ENCODE assay signal across 18 cellular contexts in genomic region chr6:75449625-75450206, GRCh38. TPM values are rescaled to one million over a fixed set of nuclear protein-coding genes. Genes with fewer than 3 reads are reported as not detected.
DNase-seq lines count a peak whose midpoint lies in the region; ATAC-seq and TF ChIP-seq lines count a peak whose summit lies in the region.
"Had no signal": no experiment of that assay in that cellular context is flagged by ENCODE, and none has a peak within 500 bp of the region (broad histone marks: within the 10 kb centered on the region; RNA-seq: fewer than 3 reads in every experiment).

No MANE protein-coding gene starts in this region.

- DNase-seq in PC-3 (peak; percentile 65), epithelial cell of esophagus (ENCODE audit: low read depth) (peak; percentile 38), trophoblast cell (peak; percentile 1 to 79), NCI-H524 (lab: John Stamatoyannopoulos, UW) (no peak), HEK293T (ENCODE audit: extremely low spot score) (no peak)
- no peak for DNase-seq in activated CD8-positive, alpha-beta memory T cell treated with anti-CD3 and anti-CD28 coated beads for 24 hours
- DNase-seq: activated CD4-positive, alpha-beta T cell treated with anti-CD3 and anti-CD28 coated beads, Interleukin-2, amount 10 ng/mL, durations not matched to agents 7 days and 5 days; activated T-cell treated with anti-CD3 and anti-CD28 coated beads, Interleukin-2, amount 50 U/mL, for 1 hour; BE2C; KBM-7; left cardiac atrium; NCI-H1105; NCI-H2171 treated with DMSO at 0.1 percent for 48 hours; stimulated activated naive CD4-positive, alpha-beta T cell treated with Interleukin-2 at 50 U/mL for 16 hours; T1000 had no signal

- H3K9me2 ChIP-seq in PC-3 (replicated peaks; ENCODE audit: low read length) = no peaks in the 10 kb centered on the region

- H3K79me2 ChIP-seq in PC-3 (ENCODE audit: low read length) (no peaks in the 10 kb centered on the region), trophoblast cell (ENCODE audit: control insufficient read depth, insufficient read depth, low read length, poor library complexity) (no peaks in the 10 kb centered on the region)

- POLR2A ChIA-PET in PC-3 (lab: Charles Lee; ENCODE audit: unreplicated experiment) (no interaction called here), HEK293T (lab: Yijun Ruan, JAX) (no interaction called here)

- H3K9ac ChIP-seq in BLaER1 treated with 17β-estradiol and CSF1 and Interleukin-3, amounts not matched to agents 10 nM and 100 nM = no peak overlapping the region
- H3K9ac ChIP-seq in PC-3 (ENCODE audit: low read length) = no peak overlapping the region
- no peak overlapping the region for H3K9ac ChIP-seq in trophoblast cell (ENCODE audit: low read length)

- H4K20me1 ChIP-seq in BLaER1 treated with 17β-estradiol and CSF1 and Interleukin-3, amounts not matched to agents 10 nM and 100 nM = no peaks in the 10 kb centered on the region
- H4K20me1 ChIP-seq in PC-3 (ENCODE audit: low read length) = no peaks in the 10 kb centered on the region

- no peaks in the 10 kb centered on the region for H3K36me3 ChIP-seq in BLaER1 treated with 17β-estradiol and CSF1 and Interleukin-3, amounts not matched to agents 10 nM and 100 nM
- no peaks in the 10 kb centered on the region for H3K36me3 ChIP-seq in PC-3 (ENCODE audit: low read depth, low read length)
- H3K36me3 ChIP-seq in trophoblast cell (ENCODE audit: control insufficient read depth in 1 of 2, insufficient read depth in 2 of 2, low read length in 2 of 2) = no peaks in the 10 kb centered on the region
- H3K36me3 ChIP-seq: BE2C had no signal

- no peak overlapping the region for H3K23ac ChIP-seq in trophoblast cell (ENCODE audit: low read length)

- H3K4me3 ChIP-seq in BLaER1 treated with 17β-estradiol and CSF1 and Interleukin-3, amounts not matched to agents 10 nM and 100 nM = no peak overlapping the region
- H3K4me3 ChIP-seq in PC-3 (ENCODE audit: low read length) (no peak overlapping the region), epithelial cell of esophagus (ENCODE audit: low read length) (no peak overlapping the region), trophoblast cell (ENCODE audit: low read depth, low read length) (no peak overlapping the region)

- TF ChIP-seq CTCF in PC-3 (conservative IDR thresholded peaks at IDR 0.05; ENCODE audit: low read depth, low read length) (no peak), epithelial cell of esophagus (IDR thresholded peaks at IDR 0.05; ENCODE audit: insufficient read depth, low read depth, low read length, missing control alignments) (no peak)

- H3K4me2 ChIP-seq in BLaER1 treated with 17β-estradiol and CSF1 and Interleukin-3, amounts not matched to agents 10 nM and 100 nM = peak overlapping the region in 4 of 11 experiments; percentile 53 to 58 (median 54); a peak in 5 of 22 replicates
- H3K4me2 ChIP-seq in PC-3 (ENCODE audit: low read length) (no peak overlapping the region), trophoblast cell (ENCODE audit: low read length) (no peak overlapping the region)

- H4K91ac ChIP-seq in trophoblast cell (ENCODE audit: low read depth, low read length) = no peak overlapping the region

- H3K27ac ChIP-seq in BLaER1 treated with 17β-estradiol and CSF1 and Interleukin-3, amounts not matched to agents 10 nM and 100 nM = peak overlapping the region in 6 of 11 experiments; percentile 5 to 68 (median 25); a peak in 7 of 22 replicates
- H3K27ac ChIP-seq in PC-3 (ENCODE audit: low read length) = no peak overlapping the region
- no peak overlapping the region for H3K27ac ChIP-seq in trophoblast cell (ENCODE audit: low read depth, low read length)
- H3K27ac ChIP-seq: epithelial cell of prostate had no signal

- H3K79me1 ChIP-seq in trophoblast cell (ENCODE audit: low read length) = no peaks in the 10 kb centered on the region

- no peak overlapping the region for H3K4ac ChIP-seq in trophoblast cell (ENCODE audit: low read depth, low read length)

- BruUV-seq in PC-3 (replicated peaks; lab: Mats Ljungman, UMichigan) = no TSS peak

- no peak overlapping the region for H4K8ac ChIP-seq in trophoblast cell (ENCODE audit: low read depth, low read length)

- H2AFZ ChIP-seq in PC-3 (ENCODE audit: low read length) (no peak overlapping the region), trophoblast cell (ENCODE audit: insufficient read depth, low read length, poor library complexity) (no peak overlapping the region)

- no peaks in the 10 kb centered on the region for H3K27me3 ChIP-seq in BLaER1 treated with 17β-estradiol and CSF1 and Interleukin-3, amounts not matched to agents 10 nM and 100 nM
- H3K27me3 ChIP-seq in PC-3 (ENCODE audit: low read length) (no peaks in the 10 kb centered on the region), trophoblast cell (ENCODE audit: insufficient read depth, low read length) (no peaks in the 10 kb centered on the region)

- no peak overlapping the region for H2AK5ac ChIP-seq in trophoblast cell (ENCODE audit: low read length)

- intact Hi-C loops in PC-3 (cut with micrococcal nuclease) = no loop called here

- no peak overlapping the region for H2BK120ac ChIP-seq in trophoblast cell (ENCODE audit: insufficient read depth, low read length, poor library complexity)

- peaks cover 0 to 19% (median 9%) of the 10 kb centered on the region in 10 experiments; a peak in 11 of 20 replicates for H3K4me1 ChIP-seq in BLaER1 treated with 17β-estradiol and CSF1 and Interleukin-3, amounts not matched to agents 10 nM and 100 nM
- H3K4me1 ChIP-seq in PC-3 (ENCODE audit: insufficient read depth, low read length) (peaks cover 3% of the 10 kb centered on the region; the same call in 1 of the 2 replicates), trophoblast cell (ENCODE audit: control insufficient read depth in 1 of 2, insufficient read depth in 2 of 2, low read length in 2 of 2) (no peaks in the 10 kb centered on the region)
- H3K4me1 ChIP-seq: BE2C had no signal

- CTCF ChIA-PET in PC-3 (lab: Charles Lee) (no interaction called here), HEK293T (lab: Yijun Ruan, JAX) (no interaction called here)

- no peaks in the 10 kb centered on the region for H3F3A ChIP-seq in PC-3 (ENCODE audit: low read length, unreplicated experiment)

- ATAC-seq in PC-3 (peak; percentile 83), HG03442 (IDR thresholded peaks at IDR 0.05; ENCODE audit: unreplicated experiment) (no peak)

- H3K9me3 ChIP-seq in BLaER1 treated with 17β-estradiol and CSF1 and Interleukin-3, amounts not matched to agents 10 nM and 100 nM (replicated peaks in 1 of 11) = peaks cover 0 to 4% (median 0%) of the 10 kb centered on the region in 11 experiments; a peak in 1 of 22 replicates
- H3K9me3 ChIP-seq in PC-3 (ENCODE audit: low read length) (no peaks in the 10 kb centered on the region), trophoblast cell (ENCODE audit: insufficient read depth, low read depth, low read length) (no peaks in the 10 kb centered on the region)
- H3K9me3 ChIP-seq: BE2C had no signal

- WGBS in trophoblast cell (ENCODE audit: extremely low coverage, insufficient coverage, insufficient read length) = no CpG with 5 or more reads among the region's 5 CpGs

- H2BK12ac ChIP-seq in trophoblast cell (ENCODE audit: low read length) = no peak overlapping the region

- no peak overlapping the region for H4K12ac ChIP-seq in trophoblast cell (ENCODE audit: low read depth, low read length)

- no peak overlapping the region for H2BK5ac ChIP-seq in trophoblast cell (ENCODE audit: low read depth, low read length, poor library complexity)

- no peak overlapping the region for H3K14ac ChIP-seq in trophoblast cell (ENCODE audit: low read length)

- H3K18ac ChIP-seq in trophoblast cell (ENCODE audit: low read length) = no peak overlapping the region

TF ChIP-seq in HEK293T, 16 proteins besides CTCF, POLR2A, EP300 and RAD21:
- TF ChIP-seq L3MBTL2 (conservative IDR thresholded peaks at IDR 0.05) (no peak), SP1 (IDR thresholded peaks at IDR 0.05) (no peak), FOXK2 (IDR thresholded peaks at IDR 0.05) (no peak), CTBP1 (IDR thresholded peaks at IDR 0.05; ENCODE audit: borderline replicate concordance) (no peak), ELF4 (IDR thresholded peaks at IDR 0.05) (no peak), ARNT (IDR thresholded peaks at IDR 0.05) (no peak), FOXM1 (IDR thresholded peaks at IDR 0.05; ENCODE audit: borderline replicate concordance) (no peak), SUZ12 (IDR thresholded peaks at IDR 0.05) (no peak), LEF1 (IDR thresholded peaks at IDR 0.05; ENCODE audit: borderline replicate concordance) (no peak), TARDBP (IDR thresholded peaks at IDR 0.05) (no peak)

RNA-seq across cellular contexts. Expression of gene FILIP1, which starts 43.9 kb away (rescaled TPM):
- not detected in 2 replicates for total RNA-seq in PC-3 (2014; rRNA removed)
- polyA plus RNA-seq in trophoblast cell (2013) = 1.6 TPM in 2 replicates

Comparison
In these comparisons a context has a peak if more than half of its experiments do, and no peak if none do; other contexts are left out.
1. H3K27ac ChIP-seq: peak in BLaER1 treated with 17β-estradiol and CSF1 and Interleukin-3, amounts not matched to agents 10 nM and 100 nM (6 of 11); none in PC-3 (single experiment) and trophoblast cell (single experiment).
2. DNase-seq: peak in PC-3 (single experiment), epithelial cell of esophagus (single experiment) and trophoblast cell (2 of 2); none in NCI-H524 (0 of 2), HEK293T (single experiment) and activated CD8-positive, alpha-beta memory T cell treated with anti-CD3 and anti-CD28 coated beads for 24 hours (single experiment).